8 cellular contexts compared by ENCODE assay signal in the genomic region with DNA sequence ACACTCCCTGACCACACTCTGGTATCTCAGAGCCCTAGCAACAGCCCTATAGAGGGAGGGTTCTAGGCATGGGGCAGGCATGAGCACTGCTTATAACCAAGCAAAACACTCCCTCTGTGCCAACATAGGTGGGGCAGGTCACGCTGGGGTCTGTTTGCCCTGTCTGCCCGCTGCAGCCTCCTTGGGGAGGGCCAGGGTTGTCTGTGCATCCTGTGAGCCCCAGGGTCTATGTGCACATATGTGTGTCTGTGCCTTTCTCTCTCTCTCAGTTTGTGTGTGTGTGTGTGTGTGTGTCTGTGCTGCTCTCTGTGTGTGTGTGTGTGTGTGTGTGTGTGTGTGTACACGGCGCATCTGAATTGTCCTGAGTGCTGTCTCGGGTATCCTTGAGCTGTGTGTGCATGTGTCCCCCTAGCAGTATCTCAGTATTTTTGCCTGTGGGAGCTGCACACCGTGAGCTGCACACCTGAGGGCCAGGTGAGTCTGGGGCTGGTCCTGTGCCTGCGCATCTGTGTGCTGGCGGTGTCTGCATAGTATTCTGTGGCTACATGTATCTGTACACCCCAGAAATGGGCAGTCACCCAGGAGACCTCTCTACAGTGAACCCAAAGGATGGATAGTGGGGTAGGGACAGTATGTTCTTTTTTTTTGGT.
DNase-seq lines count a peak whose midpoint lies in the region; ATAC-seq, FAIRE-seq and TF ChIP-seq lines count a peak whose summit lies in the region.
"Not testable (repeated sequence)": the region's sequence is repeated elsewhere in the genome, so short reads cannot be mapped to it uniquely, and the experiment has no call there.

No MANE protein-coding gene starts in this region.

- not testable (repeated sequence) for H4K91ac ChIP-seq in H9 (ENCODE audit: insufficient read length, low read depth, low read length); H1 (replicated peaks; ENCODE audit: insufficient read length, low read length)

- H2BK15ac ChIP-seq in H9 (ENCODE audit: low read depth, low read length); H1 (ENCODE audit: low read length): not testable (repeated sequence)

- not testable (repeated sequence) for H3T11ph ChIP-seq in H9 (ENCODE audit: low read length)

- not testable (repeated sequence) for H3K9me3 ChIP-seq in CD4-positive, alpha-beta T cell (ENCODE audit: control insufficient read depth, low read length); H9 (ENCODE audit: control insufficient read depth, low read depth, low read length); HUES64 (ENCODE audit: insufficient read depth, low read depth, low read length); H1 (ENCODE audit: insufficient read depth in 2 of 2, low read depth in 1 of 2, low read length in 1 of 2); iPS-20b (ENCODE audit: insufficient read depth, low read depth, low read length); mucosa of rectum (ENCODE audit: control insufficient read depth in 2 of 2, low read length in 2 of 2); transverse colon

- H3K36me3 Mint-ChIP-seq in CD4-positive, alpha-beta T cell (ENCODE audit: low read depth) = peaks cover 47% of the 10 kb centered on the region
- not testable (repeated sequence) for H3K36me3 Mint-ChIP-seq in H9 (ENCODE audit: insufficient read depth in 1 of 3, low read depth in 3 of 3); activated T-helper 1 cell treated with anti-CD3 and anti-CD28 coated beads, Interleukin-12 subunit alpha, Interleukin-12 subunit beta, Interleukin-2, Interleukin-4 antibody, amounts not matched to agents 30 ng/mL and 10 ng/mL and 1 ng/mL, durations not matched to agents 14 hours and 24 hours and 36 hours (ENCODE audit: low read depth)

- H2BK5ac ChIP-seq in H9 (ENCODE audit: insufficient read length, low read length); H1 (ENCODE audit: low read depth, low read length): not testable (repeated sequence)

- not testable (repeated sequence) for H3K27me3 Mint-ChIP-seq in CD4-positive, alpha-beta T cell; activated T-helper 1 cell treated with anti-CD3 and anti-CD28 coated beads, Interleukin-12 subunit alpha, Interleukin-12 subunit beta, Interleukin-2, Interleukin-4 antibody, amounts not matched to agents 30 ng/mL and 10 ng/mL and 1 ng/mL, durations not matched to agents 14 hours and 24 hours and 36 hours (ENCODE audit: insufficient read depth)
- peaks cover 31% of the 10 kb centered on the region for H3K27me3 Mint-ChIP-seq in H9 (ENCODE audit: low read depth)

- not testable (repeated sequence) for H2BK20ac ChIP-seq in H9 (ENCODE audit: low read depth, low read length, poor library complexity, severe bottlenecking); H1 (ENCODE audit: low read length)

- H3K4ac ChIP-seq in H9 (ENCODE audit: low read depth, low read length); H1 (replicated peaks; ENCODE audit: insufficient read length, low read depth, low read length): not testable (repeated sequence)

- FAIRE-seq in H1 (lab: Jason Lieb, UNC) = not testable (repeated sequence)

- intact Hi-C loops in CD4-positive, alpha-beta T cell (cut with DNase I, micrococcal nuclease); activated T-helper 1 cell treated with anti-CD3 and anti-CD28 coated beads, Interleukin-12 subunit alpha, Interleukin-12 subunit beta, Interleukin-2, Interleukin-4 antibody, amounts not matched to agents 30 ng/mL and 10 ng/mL and 1 ng/mL, durations not matched to agents 14 hours and 24 hours and 36 hours (cut with micrococcal nuclease); transverse colon (cut with DNase I; ENCODE audit: low total_unique reads): not testable (repeated sequence)

- not testable (repeated sequence) for H2BK12ac ChIP-seq in H9 (ENCODE audit: insufficient read length, low read depth, low read length); H1 (ENCODE audit: low read depth, low read length)

- in situ Hi-C loops in transverse colon (cut with MboI; ENCODE audit: low pct_ligation_motif_present in 1 of 4, low pct_unique_long_range_greater_than_20kb in 1 of 4, low sequenced_read_pairs in 3 of 4) = not testable (repeated sequence)

- not testable (repeated sequence) for H3K4me3 Mint-ChIP-seq in CD4-positive, alpha-beta T cell; activated T-helper 1 cell treated with anti-CD3 and anti-CD28 coated beads, Interleukin-12 subunit alpha, Interleukin-12 subunit beta, Interleukin-2, Interleukin-4 antibody, amounts not matched to agents 30 ng/mL and 10 ng/mL and 1 ng/mL, durations not matched to agents 14 hours and 24 hours and 36 hours
- peak overlapping the region; percentile 61 to 85 for H3K4me3 Mint-ChIP-seq in H9

- H3K27ac ChIP-seq in CD4-positive, alpha-beta T cell (ENCODE audit: low read depth, low read length); H9 (ENCODE audit: insufficient read length, low read depth, low read length); HUES64 (ENCODE audit: low read depth, low read length); H1 (ENCODE audit: low read depth, low read length); iPS-20b (ENCODE audit: low read length): not testable (repeated sequence)
- H3K27ac ChIP-seq in mucosa of rectum (ENCODE audit: low read depth in 2 of 2, low read length in 2 of 2) (peak overlapping the region; percentile 61), transverse colon (peak overlapping the region in 2 of 4 donors; percentile 31 to 49)

- H2BK120ac ChIP-seq in H9 (ENCODE audit: low read depth, low read length, poor library complexity, severe bottlenecking); H1 (replicated peaks; ENCODE audit: low read depth, low read length): not testable (repeated sequence)

- H3K9me3 Mint-ChIP-seq in CD4-positive, alpha-beta T cell; H9; activated T-helper 1 cell treated with anti-CD3 and anti-CD28 coated beads, Interleukin-12 subunit alpha, Interleukin-12 subunit beta, Interleukin-2, Interleukin-4 antibody, amounts not matched to agents 30 ng/mL and 10 ng/mL and 1 ng/mL, durations not matched to agents 14 hours and 24 hours and 36 hours: not testable (repeated sequence)

- H3K4me2 ChIP-seq in H9 (ENCODE audit: insufficient read depth, insufficient read length, low read length) (peak overlapping the region; percentile 41), H1 (ENCODE audit: insufficient read depth in 1 of 2, low read depth in 2 of 2, low read length in 2 of 2) (peak overlapping the region; percentile 50 to 72; a peak in 3 of 4 replicates)

- not testable (repeated sequence) for TF ChIP-seq POLR2A in H1 (IDR thresholded peaks at IDR 0.05; ENCODE audit: control extremely low read depth in 1 of 2, low read depth in 2 of 2, low read length in 2 of 2); transverse colon (IDR thresholded peaks at IDR 0.05)

- TF ChIP-seq RAD21 in H1 (IDR thresholded peaks at IDR 0.05 in 1 of 2, conservative IDR thresholded peaks at IDR 0.05 in 1 of 2; ENCODE audit: low read depth in 2 of 2, low read length in 2 of 2) = not testable (repeated sequence)

- not testable (repeated sequence) for H3K23me2 ChIP-seq in H9 (ENCODE audit: insufficient read length, low read depth, low read length, poor library complexity, severe bottlenecking); H1 (ENCODE audit: low read depth, low read length)

- H4K20me1 ChIP-seq in H9 (ENCODE audit: control insufficient read depth, insufficient read depth, insufficient read length); H1 (replicated peaks in 1 of 2; ENCODE audit: control insufficient read depth in 1 of 2, insufficient read depth in 2 of 2, low read length in 2 of 2): not testable (repeated sequence)

- not testable (repeated sequence) for H3K4me1 Mint-ChIP-seq in CD4-positive, alpha-beta T cell (ENCODE audit: low read depth); activated T-helper 1 cell treated with anti-CD3 and anti-CD28 coated beads, Interleukin-12 subunit alpha, Interleukin-12 subunit beta, Interleukin-2, Interleukin-4 antibody, amounts not matched to agents 30 ng/mL and 10 ng/mL and 1 ng/mL, durations not matched to agents 14 hours and 24 hours and 36 hours (ENCODE audit: low read depth)
- H3K4me1 Mint-ChIP-seq in H9 = peaks cover 10 to 13% of the 10 kb centered on the region in 2 experiments

- H3K79me1 ChIP-seq in H9 (ENCODE audit: insufficient read depth, low read depth, low read length, poor library complexity, severe bottlenecking); H1 (ENCODE audit: low read depth, low read length): not testable (repeated sequence)

- not testable (repeated sequence) for H3K18ac ChIP-seq in H9 (ENCODE audit: insufficient read length, low read depth, low read length); H1 (ENCODE audit: extremely low read depth, low read length)

- not testable (repeated sequence) for H3K4me1 ChIP-seq in H9 (ENCODE audit: insufficient read depth, low read length); HUES64 (ENCODE audit: insufficient read depth, low read length); H1 (replicated peaks in 1 of 4; ENCODE audit: control insufficient read depth in 3 of 4, insufficient read depth in 4 of 4, low read length in 3 of 4); iPS-20b (ENCODE audit: insufficient read depth, low read length); mucosa of rectum (ENCODE audit: control insufficient read depth in 2 of 2, insufficient read depth in 2 of 2, low read length in 2 of 2); transverse colon

- H3K79me2 ChIP-seq in H9 (ENCODE audit: insufficient read depth, low read length); H1 (ENCODE audit: control insufficient read depth in 1 of 2, insufficient read depth in 2 of 2, low read length in 2 of 2): not testable (repeated sequence)

- not testable (repeated sequence) for H3K27ac Mint-ChIP-seq in CD4-positive, alpha-beta T cell
- peak overlapping the region in 1 of 3 experiments; percentile 83; a peak in 1 of 7 replicates for H3K27ac Mint-ChIP-seq in H9
- peak overlapping the region; percentile 29 for H3K27ac Mint-ChIP-seq in activated T-helper 1 cell treated with anti-CD3 and anti-CD28 coated beads, Interleukin-12 subunit alpha, Interleukin-12 subunit beta, Interleukin-2, Interleukin-4 antibody, amounts not matched to agents 30 ng/mL and 10 ng/mL and 1 ng/mL, durations not matched to agents 14 hours and 24 hours and 36 hours

- TF ChIP-seq EP300 in H1 (IDR thresholded peaks at IDR 0.05; ENCODE audit: borderline replicate concordance in 1 of 2, low read depth in 2 of 2, low read length in 2 of 2); transverse colon (IDR thresholded peaks at IDR 0.05; ENCODE audit: low read depth): not testable (repeated sequence)

- H2AFZ ChIP-seq in H9 (ENCODE audit: low read length); H1 (ENCODE audit: low read length): not testable (repeated sequence)

- H3K23ac ChIP-seq in H9 (ENCODE audit: insufficient read length, low read depth, low read length); H1 (ENCODE audit: insufficient read length): not testable (repeated sequence)

- WGBS in H9 (ENCODE audit: extremely low coverage, insufficient read length, low lambda C conversion rate) = no CpG with 5 or more reads among the region's 8 CpGs
- 97% methylated on average over 6 of the region's 8 CpGs for WGBS in HUES64
- WGBS in H1 (ENCODE audit: extremely low coverage in 1 of 2, insufficient coverage in 1 of 2, insufficient read length in 1 of 2, insufficient replicate concordance in 2 of 2, low coverage in 1 of 2, low lambda C conversion rate in 2 of 2, missing lambda C conversion rate in 1 of 2), 2 experiments = 84% methylated on average over 2 of the region's 8 CpGs; no CpG with 5 or more reads in 1 of the 2 experiments
- 48% methylated on average over 4 of the region's 8 CpGs; no CpG with 5 or more reads in 1 of the 2 donors for WGBS in transverse colon (ENCODE audit: low coverage in 1 of 2), 2 donors

- not testable (repeated sequence) for H3K27me3 ChIP-seq in CD4-positive, alpha-beta T cell (ENCODE audit: control insufficient read depth, insufficient read depth, low read length); H9 (ENCODE audit: insufficient read depth, low read length); H1 (replicated peaks in 1 of 4; ENCODE audit: control insufficient read depth in 3 of 4, extremely low read depth in 1 of 4, insufficient read depth in 3 of 4, low read length in 3 of 4); mucosa of rectum (ENCODE audit: control insufficient read depth in 2 of 2, insufficient read depth in 2 of 2, low read length in 2 of 2); transverse colon
- H3K27me3 ChIP-seq in HUES64 (ENCODE audit: insufficient read depth, low read length) (peaks cover 13% of the 10 kb centered on the region), iPS-20b (ENCODE audit: insufficient read depth, low read length) (peaks cover 15% of the 10 kb centered on the region)

- not testable (repeated sequence) for DNase-seq in CD4-positive, alpha-beta T cell; H9; activated T-helper 1 cell treated with anti-CD3 and anti-CD28 coated beads, Interleukin-12 subunit alpha, Interleukin-12 subunit beta, Interleukin-2, Interleukin-4 antibody, amounts not matched to agents 30 ng/mL and 10 ng/mL and 1 ng/mL, durations not matched to agents 14 hours and 24 hours and 36 hours (ENCODE audit: low spot score); H1 (ENCODE audit: low read depth in 1 of 2, low spot score in 2 of 2)
- peak; percentile 44 for DNase-seq in transverse colon

- H4K5ac ChIP-seq in H9 (ENCODE audit: insufficient read length, low read depth, low read length); H1 (ENCODE audit: insufficient read length, low read depth, low read length): not testable (repeated sequence)

- H2AK5ac ChIP-seq in H9 (ENCODE audit: insufficient read length, low read length); H1 (ENCODE audit: low read depth, low read length): not testable (repeated sequence)

- H3K36me3 ChIP-seq in HUES64 (ENCODE audit: insufficient read depth, low read length); H1 (ENCODE audit: control insufficient read depth in 2 of 4, insufficient read depth in 4 of 4, low read length in 3 of 4); iPS-20b (ENCODE audit: insufficient read depth, low read depth, low read length); mucosa of rectum (ENCODE audit: control insufficient read depth in 2 of 2, insufficient read depth in 2 of 2, low read length in 2 of 2); transverse colon: not testable (repeated sequence)

- ATAC-seq in CD4-positive, alpha-beta T cell (ENCODE audit: poor library complexity) = peak; percentile 41

- H3K4me3 ChIP-seq in HUES64 (ENCODE audit: low read length) (peak overlapping the region; percentile 74; the same call in 1 of the 2 replicates), H1 (ENCODE audit: extremely low read depth in 1 of 4, insufficient read depth in 2 of 4, low read depth in 3 of 4, low read length in 4 of 4) (peak overlapping the region in 1 of 4 experiments; percentile 64; a peak in 3 of 8 replicates), iPS-20b (ENCODE audit: low read length) (peak overlapping the region; percentile 74; the same call in 1 of the 2 replicates), mucosa of rectum (ENCODE audit: low read length in 2 of 2) (peak overlapping the region; percentile 54 to 68), transverse colon (peak overlapping the region in 1 of 4 donors; percentile 32)

- TF ChIP-seq CTCF in CD4-positive, alpha-beta T cell (IDR thresholded peaks at IDR 0.05); H9 (conservative IDR thresholded peaks at IDR 0.05); H1 (IDR thresholded peaks at IDR 0.05; ENCODE audit: control extremely low read depth in 1 of 3, insufficient read depth in 1 of 3, low read depth in 1 of 3, low read length in 3 of 3); transverse colon (IDR thresholded peaks at IDR 0.05): not testable (repeated sequence)

- POLR2A ChIA-PET in CD4-positive, alpha-beta T cell (lab: Charles Lee); H1 (lab: Charles Lee; ENCODE audit: partially characterized antibody): not testable (repeated sequence)

- H4K8ac ChIP-seq in H9 (replicated peaks; ENCODE audit: insufficient read length, low read depth, low read length); H1 (ENCODE audit: extremely low read depth, insufficient read depth, low read length): not testable (repeated sequence)

- not testable (repeated sequence) for H3K9ac ChIP-seq in H9 (ENCODE audit: extremely low read depth, insufficient read length, low read length); HUES64 (ENCODE audit: low read depth, low read length); H1 (replicated peaks in 1 of 4; ENCODE audit: extremely low read depth in 1 of 4, low read depth in 3 of 4, low read length in 3 of 4); iPS-20b (ENCODE audit: low read depth, low read length)
- H3K9ac ChIP-seq in mucosa of rectum (ENCODE audit: low read depth in 1 of 2, low read length in 2 of 2) = peak overlapping the region in 1 of 2 donors; percentile 70

- H3K14ac ChIP-seq in H9 (ENCODE audit: insufficient read depth, low read length); H1 (ENCODE audit: insufficient read length): not testable (repeated sequence)

- not testable (repeated sequence) for H3K56ac ChIP-seq in H9 (ENCODE audit: insufficient read length, low read depth, low read length); H1 (replicated peaks; ENCODE audit: insufficient read length, low read depth, low read length)

- CTCF ChIA-PET in CD4-positive, alpha-beta T cell (lab: Charles Lee); H1 (lab: Charles Lee; ENCODE audit: partially characterized antibody): not testable (repeated sequence)
